16 cellular contexts compared by ENCODE assay signal in the genomic region with DNA sequence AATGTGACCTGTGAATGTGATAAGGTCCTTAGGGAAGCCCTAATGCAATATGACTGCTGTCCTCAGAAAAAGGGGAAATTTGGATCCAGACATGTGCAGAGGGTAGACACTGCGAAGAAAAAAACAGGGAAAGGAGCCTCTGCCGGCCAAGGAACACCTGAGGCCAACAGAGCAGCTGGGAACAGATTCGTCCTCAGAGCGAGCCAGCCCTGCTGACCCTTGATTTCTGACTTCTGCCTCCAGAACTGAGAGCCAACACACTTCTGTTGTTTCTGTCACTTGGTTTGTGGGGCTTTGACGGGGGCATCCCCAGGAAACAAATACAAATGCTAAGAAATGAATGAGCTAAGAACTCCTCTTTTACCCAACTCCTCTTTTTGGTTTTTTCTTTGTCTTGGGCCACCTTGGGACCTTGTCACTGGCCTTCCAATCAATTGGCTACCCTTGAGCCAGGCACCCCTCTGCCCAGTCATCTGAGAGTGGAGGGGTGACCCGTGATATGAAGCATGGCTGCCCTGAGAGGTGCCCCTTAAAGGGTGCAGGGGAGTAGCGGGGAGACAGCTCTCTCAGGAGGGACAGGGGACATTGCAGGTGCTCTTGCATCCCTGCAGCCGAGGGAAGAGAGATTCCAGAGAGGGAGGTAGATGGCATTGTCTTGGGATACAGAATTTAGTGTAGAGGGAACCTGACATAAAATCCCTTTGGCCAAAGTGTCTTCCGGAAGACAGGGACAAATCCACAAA. TPM values are rescaled to one million over a fixed set of nuclear protein-coding genes. Genes with fewer than 3 reads are reported as not detected.
DNase-seq lines count a peak whose midpoint lies in the region; ATAC-seq and TF ChIP-seq lines count a peak whose summit lies in the region.
"Had no signal": no experiment of that assay in that cellular context is flagged by ENCODE, and none has a peak within 500 bp of the region (broad histone marks: within the 10 kb centered on the region; RNA-seq: fewer than 3 reads in every experiment).

No MANE protein-coding gene starts in this region.

- TF ChIP-seq POLR2A in thyroid gland (IDR thresholded peaks at IDR 0.05): no peak

- no peaks in the 10 kb centered on the region for H3K9me3 Mint-ChIP-seq in neural progenitor cell
- H3K9me3 Mint-ChIP-seq: activated CD4-positive, alpha-beta memory T cell treated with anti-CD3 and anti-CD28 coated beads, Interleukin-2, amount 10 ng/mL, durations not matched to agents 7 days and 5 days; immature natural killer cell; nephron; WTC11 had no signal

- no peaks in the 10 kb centered on the region for H3K9me2 ChIP-seq in Loucy (replicated peaks; ENCODE audit: low read depth, low read length)

- TF ChIP-seq CTCF in Loucy (conservative IDR thresholded peaks at IDR 0.05; ENCODE audit: low read length) (no peak), neural progenitor cell (IDR thresholded peaks at IDR 0.05) (no peak), thyroid gland (IDR thresholded peaks at IDR 0.05) (no peak)

- H3K4me1 ChIP-seq in Loucy (ENCODE audit: insufficient read depth, low read length, poor library complexity, severe bottlenecking) (peaks cover 7% of the 10 kb centered on the region), esophagus (ENCODE audit: control insufficient read depth in 2 of 2, insufficient read depth in 2 of 2, low read length in 1 of 2) (peaks cover 0 to 5% of the 10 kb centered on the region in 2 donors), neural progenitor cell (peaks cover 13% of the 10 kb centered on the region), thyroid gland (peaks cover 0 to 45% of the 10 kb centered on the region in 2 donors)

- H3K9me3 ChIP-seq in Loucy (ENCODE audit: insufficient read depth, low read depth, low read length) (no peaks in the 10 kb centered on the region), esophagus (ENCODE audit: control insufficient read depth in 2 of 2, insufficient read depth in 1 of 2, low read depth in 1 of 2, low read length in 1 of 2) (no peaks in the 10 kb centered on the region), neural progenitor cell (ENCODE audit: low read depth) (no peaks in the 10 kb centered on the region), thyroid gland (no peaks in the 10 kb centered on the region)

- H3K4me1 Mint-ChIP-seq in neural progenitor cell: peaks cover 18% of the 10 kb centered on the region
- H3K4me1 Mint-ChIP-seq: immature natural killer cell had no signal

- DNase-seq in neural progenitor cell (ENCODE audit: low spot score) (no peak), thyroid gland (no peak), GOT3 (lab: John Stamatoyannopoulos, UW) (no peak), RKO (ENCODE audit: low spot score) (no peak)
- DNase-seq in stimulated activated CD4-positive, alpha-beta T cell treated with anti-CD3 and anti-CD28 coated beads, Interleukin-2, amount 100 ng/mL, for 48 hours: no peak
- DNase-seq: activated CD4-positive, alpha-beta memory T cell treated with anti-CD3 and anti-CD28 coated beads, Interleukin-2, amount 10 ng/mL, durations not matched to agents 7 days and 5 days; activated T-cell treated with anti-CD3 and anti-CD28 coated beads, Interleukin-2, amount 50 U/mL, for 48 hours; immature natural killer cell; NCI-H1930; stimulated activated naive CD8-positive, alpha-beta T cell treated with anti-CD3 and anti-CD28 coated beads, Interleukin-15, Interleukin-2, amounts not matched to agents 100 U/mL and 50 U/mL, for 24 hours had no signal

- H3K36me3 ChIP-seq in Loucy (ENCODE audit: insufficient read depth, low read length) (no peaks in the 10 kb centered on the region), esophagus (ENCODE audit: control insufficient read depth in 2 of 2, insufficient read depth in 2 of 2, low read length in 1 of 2) (no peaks in the 10 kb centered on the region), neural progenitor cell (no peaks in the 10 kb centered on the region), thyroid gland (no peaks in the 10 kb centered on the region)

- 79 to 81% methylated on average over 9 of the region's 9 CpGs for WGBS in esophagus, 2 donors
- WGBS in thyroid gland, 2 donors: 85 to 87% methylated on average over 9 of the region's 9 CpGs

- H3K27ac Mint-ChIP-seq in neural progenitor cell: peak overlapping the region; percentile 63
- H3K27ac Mint-ChIP-seq: activated CD4-positive, alpha-beta memory T cell treated with anti-CD3 and anti-CD28 coated beads, Interleukin-2, amount 10 ng/mL, durations not matched to agents 7 days and 5 days; activated naive CD8-positive, alpha-beta T cell; immature natural killer cell; nephron; WTC11 had no signal

- H3K27ac ChIP-seq in esophagus (ENCODE audit: low read depth in 2 of 2, low read length in 1 of 2): peak overlapping the region; percentile 35 to 53
- no peak overlapping the region for H3K27ac ChIP-seq in neural progenitor cell
- peak overlapping the region in 2 of 3 donors; percentile 16 to 41 for H3K27ac ChIP-seq in thyroid gland

- no peaks in the 10 kb centered on the region for H3K36me3 Mint-ChIP-seq in neural progenitor cell
- H3K36me3 Mint-ChIP-seq: activated naive CD8-positive, alpha-beta T cell; immature natural killer cell; WTC11 had no signal

- H3K27me3 ChIP-seq in Loucy (ENCODE audit: insufficient read depth, low read length, poor library complexity, severe bottlenecking) (no peaks in the 10 kb centered on the region), esophagus (ENCODE audit: control insufficient read depth in 1 of 2, insufficient read depth in 2 of 2, low read length in 2 of 2) (no peaks in the 10 kb centered on the region), neural progenitor cell (no peaks in the 10 kb centered on the region), thyroid gland (no peaks in the 10 kb centered on the region)

- peak overlapping the region; percentile 4 for H3K4me2 ChIP-seq in Loucy (ENCODE audit: low read depth, low read length, poor library complexity, severe bottlenecking)
- H3K4me2 ChIP-seq in neural progenitor cell: no peak overlapping the region

- ATAC-seq in SK-N-SH treated with all-trans-retinoic acid at 6 μM for 48 hours: no peak
- ATAC-seq: stimulated activated naive CD8-positive, alpha-beta T cell treated with anti-CD3 and anti-CD28 coated beads, Interleukin-15, Interleukin-2, amounts not matched to agents 100 U/mL and 50 U/mL, for 24 hours had no signal

- H3K4me3 Mint-ChIP-seq in neural progenitor cell: no peak overlapping the region
- H3K4me3 Mint-ChIP-seq: activated CD4-positive, alpha-beta memory T cell treated with anti-CD3 and anti-CD28 coated beads, Interleukin-2, amount 10 ng/mL, durations not matched to agents 7 days and 5 days; activated naive CD8-positive, alpha-beta T cell; immature natural killer cell; nephron; WTC11 had no signal

- H3K79me2 ChIP-seq in Loucy (ENCODE audit: insufficient read depth, low read length) (no peaks in the 10 kb centered on the region), neural progenitor cell (ENCODE audit: low read depth) (no peaks in the 10 kb centered on the region)

- no peak overlapping the region for H3K4me3 ChIP-seq in Loucy (ENCODE audit: low read length, poor library complexity, severe bottlenecking)
- no peak overlapping the region for H3K4me3 ChIP-seq in esophagus (ENCODE audit: low read depth in 1 of 2, low read length in 2 of 2)
- no peak overlapping the region for H3K4me3 ChIP-seq in neural progenitor cell
- no peak overlapping the region for H3K4me3 ChIP-seq in thyroid gland (replicated peaks in 1 of 3)

- no peaks in the 10 kb centered on the region for H3F3A ChIP-seq in Loucy (ENCODE audit: low read depth)
- H3F3A ChIP-seq in neural progenitor cell (ENCODE audit: low read depth): no peaks in the 10 kb centered on the region

- no peak overlapping the region for H3K9ac ChIP-seq in Loucy (ENCODE audit: low read depth, low read length, poor library complexity, severe bottlenecking)
- H3K9ac ChIP-seq in neural progenitor cell: no peak overlapping the region

- H3K27me3 Mint-ChIP-seq in neural progenitor cell (ENCODE audit: insufficient read depth, low read depth): peaks cover 17% of the 10 kb centered on the region

- intact Hi-C loops in thyroid gland (cut with DNase I): no loop called here

- H4K20me1 ChIP-seq in Loucy (ENCODE audit: insufficient read depth, low read length, poor library complexity, severe bottlenecking) (no peaks in the 10 kb centered on the region), neural progenitor cell (ENCODE audit: low read depth) (no peaks in the 10 kb centered on the region)

- H2AFZ ChIP-seq in Loucy (ENCODE audit: low read length): no peak overlapping the region
- H2AFZ ChIP-seq in neural progenitor cell (replicated peaks): no peak overlapping the region

TF ChIP-seq in SK-N-SH treated with all-trans-retinoic acid at 6 μM for 48 hours, 23 proteins besides CTCF, POLR2A, EP300 and RAD21:
- TF ChIP-seq ZNF8 (CRISPR knock-in tag; IDR thresholded peaks at IDR 0.05) (no peak), ARNTL (CRISPR knock-in tag; IDR thresholded peaks at IDR 0.05; ENCODE audit: borderline replicate concordance, low read depth) (no peak), TCF4 (CRISPR knock-in tag; IDR thresholded peaks at IDR 0.05; ENCODE audit: borderline replicate concordance) (no peak), SNAI2 (CRISPR knock-in tag; IDR thresholded peaks at IDR 0.05) (no peak), TOX (CRISPR knock-in tag; IDR thresholded peaks at IDR 0.05; ENCODE audit: borderline replicate concordance) (no peak)
- TF ChIP-seq, protein P1, sequence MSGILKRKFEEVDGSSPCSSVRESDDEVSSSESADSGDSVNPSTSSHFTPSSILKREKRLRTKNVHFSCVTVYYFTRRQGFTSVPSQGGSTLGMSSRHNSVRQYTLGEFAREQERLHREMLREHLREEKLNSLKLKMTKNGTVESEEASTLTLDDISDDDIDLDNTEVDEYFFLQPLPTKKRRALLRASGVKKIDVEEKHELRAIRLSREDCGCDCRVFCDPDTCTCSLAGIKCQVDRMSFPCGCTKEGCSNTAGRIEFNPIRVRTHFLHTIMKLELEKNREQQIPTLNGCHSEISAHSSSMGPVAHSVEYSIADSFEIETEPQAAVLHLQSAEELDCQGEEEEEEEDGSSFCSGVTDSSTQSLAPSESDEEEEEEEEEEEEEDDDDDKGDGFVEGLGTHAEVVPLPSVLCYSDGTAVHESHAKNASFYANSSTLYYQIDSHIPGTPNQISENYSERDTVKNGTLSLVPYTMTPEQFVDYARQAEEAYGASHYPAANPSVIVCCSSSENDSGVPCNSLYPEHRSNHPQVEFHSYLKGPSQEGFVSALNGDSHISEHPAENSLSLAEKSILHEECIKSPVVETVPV (CRISPR knock-in tag; IDR thresholded peaks at IDR 0.05): no peak

RNA-seq across cellular contexts. Expression of gene TMOD1, which starts 16.9 kb away (rescaled TPM):
- polyA plus RNA-seq in esophagus: 1 to 10 TPM; 3.2 to 7.1 TPM
- total RNA-seq in neural progenitor cell (ENCODE audit: low replicate concordance) (0.15 TPM in 1 of 2 replicates, not detected in the other), thyroid gland (10 to 100 TPM; 33.4 to 38.6 (median 37.0) TPM)

Comparison
In these comparisons a context has a peak if more than half of its experiments do, and no peak if none do; other contexts are left out.
1. RNA of gene TMOD1, which starts 16.9 kb away (total RNA-seq): 33.4 to 38.6 TPM in thyroid gland; 0.15 TPM in neural progenitor cell; every median in the first group is over 10 times any median in the second.